In the genomic region with DNA sequence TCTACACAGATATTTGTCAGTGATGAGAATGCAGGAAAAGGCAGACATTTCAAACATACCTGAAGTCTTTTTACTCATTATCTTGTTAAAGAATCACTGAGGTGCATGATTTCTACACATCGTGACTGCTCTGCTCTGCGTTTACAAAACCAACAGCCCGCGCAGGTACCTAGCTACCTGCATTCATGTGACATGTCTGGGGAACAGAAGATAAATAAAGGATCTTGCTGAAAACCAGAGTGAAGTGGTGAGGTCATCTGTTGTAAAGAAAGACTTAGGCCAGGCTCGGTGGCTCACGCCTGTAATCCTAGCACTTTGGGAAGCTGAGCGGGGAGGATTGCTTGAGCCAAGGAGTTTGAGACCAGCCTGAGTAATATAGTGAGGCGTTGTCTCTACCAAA, we compare ENCODE assay signal across 20 cellular contexts.
"Had no signal": no experiment of that assay in that cellular context is flagged by ENCODE, and none has a peak within 500 bp of the region (broad histone marks: within the 10 kb centered on the region; RNA-seq: fewer than 3 reads in every experiment).

No MANE protein-coding gene starts in this region.

- H3K4me1 ChIP-seq: foreskin keratinocyte, prostate gland had no signal

- H3K4me3 ChIP-seq: lung, prostate gland had no signal

- H3K9me3 Mint-ChIP-seq: activated CD4-positive, alpha-beta memory T cell treated with anti-CD3 and anti-CD28 coated beads, Interleukin-2, amount 10 ng/mL, durations not matched to agents 7 days and 5 days; activated naive CD4-positive, alpha-beta T cell treated with anti-CD3 and anti-CD28 coated beads, Interleukin-2, amount 50 U/mL, for 72 hours; activated T-cell treated with anti-CD3 and anti-CD28 coated beads, Interleukin-2, amount 50 U/mL, for 4 hours; dendritic cell treated with granulocyte-macrophage colony-stimulating factor and Interleukin-4, amounts not matched to agents 40 ng/mL and 50 ng/mL, for 4 days; mesothelial cell of epicardium; neural crest cell; T-cell; type B pancreatic cell had no signal

- H3K9me3 ChIP-seq: prostate gland had no signal

- H3K27ac ChIP-seq: foreskin keratinocyte, prostate gland, VCaP had no signal

- FAIRE-seq: small intestine had no signal

- H3K4me3 Mint-ChIP-seq: activated CD4-positive, alpha-beta memory T cell treated with anti-CD3 and anti-CD28 coated beads, Interleukin-2, amount 10 ng/mL, durations not matched to agents 7 days and 5 days; activated CD4-positive, alpha-beta T cell treated with anti-CD3 and anti-CD28 coated beads for 36 hours; activated T-cell treated with anti-CD3 and anti-CD28 coated beads, Interleukin-2, amount 50 U/mL, for 4 hours; dendritic cell treated with granulocyte-macrophage colony-stimulating factor and Interleukin-4, amounts not matched to agents 40 ng/mL and 50 ng/mL, for 4 days; mesothelial cell of epicardium; neural crest cell; T-cell; type B pancreatic cell had no signal

- H3K36me3 ChIP-seq: prostate gland had no signal

- H3K27ac Mint-ChIP-seq: activated CD4-positive, alpha-beta memory T cell treated with anti-CD3 and anti-CD28 coated beads, Interleukin-2, amount 10 ng/mL, durations not matched to agents 7 days and 5 days; activated CD4-positive, alpha-beta T cell treated with anti-CD3 and anti-CD28 coated beads for 36 hours; dendritic cell treated with granulocyte-macrophage colony-stimulating factor and Interleukin-4, amounts not matched to agents 40 ng/mL and 50 ng/mL, for 4 days; mesothelial cell of epicardium; T-cell; type B pancreatic cell had no signal

- H3K27me3 Mint-ChIP-seq: activated CD4-positive, alpha-beta memory T cell treated with anti-CD3 and anti-CD28 coated beads, Interleukin-2, amount 10 ng/mL, durations not matched to agents 7 days and 5 days; activated CD4-positive, alpha-beta T cell treated with anti-CD3 and anti-CD28 coated beads for 36 hours; dendritic cell treated with granulocyte-macrophage colony-stimulating factor and Interleukin-4, amounts not matched to agents 40 ng/mL and 50 ng/mL, for 4 days; T-cell; type B pancreatic cell had no signal

- H3K27me3 ChIP-seq: foreskin keratinocyte had no signal

- H3K4me1 Mint-ChIP-seq: activated CD4-positive, alpha-beta memory T cell treated with anti-CD3 and anti-CD28 coated beads, Interleukin-2, amount 10 ng/mL, durations not matched to agents 7 days and 5 days; activated CD4-positive, alpha-beta T cell treated with anti-CD3 and anti-CD28 coated beads for 36 hours; mesothelial cell of epicardium; neural crest cell; T-cell had no signal

- DNase-seq: activated CD4-positive, alpha-beta memory T cell treated with anti-CD3 and anti-CD28 coated beads, Interleukin-2, amount 10 ng/mL, durations not matched to agents 7 days and 5 days; activated CD4-positive, alpha-beta T cell treated with anti-CD3 and anti-CD28 coated beads for 36 hours; activated effector memory CD4-positive, alpha-beta T cell treated with Interleukin-2 at 50 U/mL for 16 hours; activated T-cell treated with anti-CD3 and anti-CD28 coated beads, Interleukin-2, amount 50 U/mL, for 4 hours; amniotic stem cell; cerebellar nuclear complex; effector memory CD4-positive, alpha-beta T cell; foreskin keratinocyte; right cardiac atrium; small intestine; stimulated activated naive CD8-positive, alpha-beta T cell treated with anti-CD3 and anti-CD28 coated beads, Interleukin-15, Interleukin-2, amounts not matched to agents 100 U/mL and 50 U/mL, for 24 hours; T-cell had no signal

- ATAC-seq: activated CD4-positive, alpha-beta T cell treated with anti-CD3 and anti-CD28 coated beads for 36 hours; activated naive CD4-positive, alpha-beta T cell treated with anti-CD3 and anti-CD28 coated beads, Interleukin-2, amount 50 U/mL, for 72 hours; activated T-cell treated with anti-CD3 and anti-CD28 coated beads, Interleukin-2, amount 50 U/mL, for 4 hours; foreskin keratinocyte; right cardiac atrium; stimulated activated naive CD8-positive, alpha-beta T cell treated with anti-CD3 and anti-CD28 coated beads, Interleukin-15, Interleukin-2, amounts not matched to agents 100 U/mL and 50 U/mL, for 24 hours; T-cell had no signal

- H3K36me3 Mint-ChIP-seq: mesothelial cell of epicardium, type B pancreatic cell had no signal
